In genomic region chrX:33126469-33126868, GRCh38 we compare ENCODE assay signal across 22 cellular contexts.
"Had no signal": no experiment of that assay in that cellular context is flagged by ENCODE, and none has a peak within 500 bp of the region (broad histone marks: within the 10 kb centered on the region; RNA-seq: fewer than 3 reads in every experiment).

No MANE protein-coding gene starts in this region.

- H3K4me3 ChIP-seq: colonic mucosa, skin epidermis, testis, transverse colon had no signal

- H3K27ac ChIP-seq: colonic mucosa, neutrophil, skin epidermis, testis, transverse colon had no signal

- H3K36me3 ChIP-seq: colonic mucosa, neutrophil, transverse colon had no signal

- H3K4me1 ChIP-seq: colonic mucosa, testis, transverse colon had no signal

- ATAC-seq: activated T-cell treated with anti-CD3 and anti-CD28 coated beads, Interleukin-2, amount 50 U/mL, for 72 hours; left cardiac atrium; left ventricle myocardium superior; sciatic nerve; stimulated activated naive CD8-positive, alpha-beta T cell treated with anti-CD3 and anti-CD28 coated beads, Interleukin-15, Interleukin-2, amounts not matched to agents 100 U/mL and 50 U/mL, for 24 hours had no signal

- DNase-seq: activated CD4-positive, alpha-beta T cell treated with anti-CD3 and anti-CD28 coated beads for 4 hours; activated CD4-positive, alpha-beta T cell treated with anti-CD3 and anti-CD28 coated beads, Interleukin-2, amount 50 U/mL, for 4 hours; activated naive CD4-positive, alpha-beta T cell treated with Interleukin-2 at 50 U/mL for 16 hours; activated T-cell treated with anti-CD3 and anti-CD28 coated beads for 4 hours; activated T-cell treated with anti-CD3 and anti-CD28 coated beads, Interleukin-2, amount 50 U/mL, for 72 hours; anterior cingulate cortex; colonic mucosa; effector CD8-positive, alpha-beta T cell; hippocampal formation; left cardiac atrium; left ventricle myocardium superior; naive B cell; nephron progenitor cell; retina; stimulated activated CD4-positive, alpha-beta T cell treated with anti-CD3 and anti-CD28 coated beads, Interleukin-12 subunit alpha, Interleukin-12 subunit beta, amount 100 ng/mL, for 4 hours; stimulated activated CD4-positive, alpha-beta T cell treated with anti-CD3 and anti-CD28 coated beads, Interleukin-4, amount 100 ng/mL, for 1 hour; stimulated activated naive CD8-positive, alpha-beta T cell treated with anti-CD3 and anti-CD28 coated beads, Interleukin-15, Interleukin-2, amounts not matched to agents 100 U/mL and 50 U/mL, for 24 hours; testis; transverse colon had no signal

- H3K9me3 ChIP-seq: colonic mucosa, neutrophil, testis, transverse colon had no signal

- H3K27me3 ChIP-seq: colonic mucosa, neutrophil, testis, transverse colon had no signal
